1 cellular context compared by ENCODE assay signal in the genomic region with DNA sequence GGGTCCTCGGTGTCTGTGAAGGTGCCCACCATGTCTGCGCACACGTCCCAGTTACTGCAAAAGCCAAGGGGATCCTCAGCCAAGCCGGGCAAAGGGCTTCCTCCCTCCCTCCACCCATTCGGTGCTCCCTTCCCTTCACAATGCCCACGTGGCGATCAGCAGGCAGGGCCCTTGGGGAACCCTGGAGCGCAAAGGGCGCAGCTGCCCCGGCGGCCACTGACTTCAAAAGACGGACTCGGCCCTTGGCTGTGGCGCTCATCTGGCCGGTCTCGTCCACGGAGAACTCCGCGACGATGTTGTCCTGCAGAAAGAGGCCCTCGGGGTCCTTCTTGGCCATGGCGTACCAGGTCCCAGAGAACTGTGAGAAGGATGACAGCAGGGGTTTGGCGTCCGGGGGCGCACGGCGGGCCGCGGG.
TF ChIP-seq lines count a peak whose summit lies in the region.

No MANE protein-coding gene starts in this region.

TF ChIP-seq in HepG2, 621 proteins besides CTCF, POLR2A, EP300 and RAD21 (continued from another document and continues in another):
- TF ChIP-seq, protein P1, sequence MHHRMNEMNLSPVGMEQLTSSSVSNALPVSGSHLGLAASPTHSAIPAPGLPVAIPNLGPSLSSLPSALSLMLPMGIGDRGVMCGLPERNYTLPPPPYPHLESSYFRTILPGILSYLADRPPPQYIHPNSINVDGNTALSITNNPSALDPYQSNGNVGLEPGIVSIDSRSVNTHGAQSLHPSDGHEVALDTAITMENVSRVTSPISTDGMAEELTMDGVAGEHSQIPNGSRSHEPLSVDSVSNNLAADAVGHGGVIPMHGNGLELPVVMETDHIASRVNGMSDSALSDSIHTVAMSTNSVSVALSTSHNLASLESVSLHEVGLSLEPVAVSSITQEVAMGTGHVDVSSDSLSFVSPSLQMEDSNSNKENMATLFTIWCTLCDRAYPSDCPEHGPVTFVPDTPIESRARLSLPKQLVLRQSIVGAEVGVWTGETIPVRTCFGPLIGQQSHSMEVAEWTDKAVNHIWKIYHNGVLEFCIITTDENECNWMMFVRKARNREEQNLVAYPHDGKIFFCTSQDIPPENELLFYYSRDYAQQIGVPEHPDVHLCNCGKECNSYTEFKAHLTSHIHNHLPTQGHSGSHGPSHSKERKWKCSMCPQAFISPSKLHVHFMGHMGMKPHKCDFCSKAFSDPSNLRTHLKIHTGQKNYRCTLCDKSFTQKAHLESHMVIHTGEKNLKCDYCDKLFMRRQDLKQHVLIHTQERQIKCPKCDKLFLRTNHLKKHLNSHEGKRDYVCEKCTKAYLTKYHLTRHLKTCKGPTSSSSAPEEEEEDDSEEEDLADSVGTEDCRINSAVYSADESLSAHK (CRISPR knock-in tag; IDR thresholded peaks at IDR 0.05; ENCODE audit: borderline replicate concordance) = no peak
- no peak for TF ChIP-seq ZNF788 (CRISPR knock-in tag; IDR thresholded peaks at IDR 0.05; ENCODE audit: borderline replicate concordance)
- no peak for TF ChIP-seq POLR2AphosphoS2 (IDR thresholded peaks at IDR 0.05; ENCODE audit: low read depth, low read length)
- no peak for TF ChIP-seq ZNF777 (CRISPR knock-in tag; IDR thresholded peaks at IDR 0.05)
- no peak for TF ChIP-seq ZNF564 (CRISPR knock-in tag; IDR thresholded peaks at IDR 0.05)
- TF ChIP-seq ATAD3A (CRISPR knock-in tag; IDR thresholded peaks at IDR 0.05) = no peak
- TF ChIP-seq SSRP1 (CRISPR knock-in tag; IDR thresholded peaks at IDR 0.05) = 0 out of 2 replicates have a peak, but pooled peaks have one; percentile 44
- no peak for TF ChIP-seq ATRX (CRISPR knock-in tag; IDR thresholded peaks at IDR 0.05; ENCODE audit: borderline replicate concordance)
- no peak for TF ChIP-seq SMARCC2 (IDR thresholded peaks at IDR 0.05)
- no peak for TF ChIP-seq TERF1 (CRISPR knock-in tag; IDR thresholded peaks at IDR 0.05)
- no peak for TF ChIP-seq NONO (IDR thresholded peaks at IDR 0.05)
- no peak for TF ChIP-seq NONO (CRISPR knock-in tag; conservative IDR thresholded peaks at IDR 0.05)
- TF ChIP-seq NRL (CRISPR knock-in tag; IDR thresholded peaks at IDR 0.05; ENCODE audit: borderline replicate concordance) = peak; percentile 71; the same call in 1 of the 2 replicates
- peak; percentile 10; the same call in 1 of the 2 replicates for TF ChIP-seq ZNF572 (CRISPR knock-in tag; IDR thresholded peaks at IDR 0.05)
- TF ChIP-seq YEATS2 (CRISPR knock-in tag; IDR thresholded peaks at IDR 0.05; ENCODE audit: borderline replicate concordance) = no peak
- peak; percentile 38; the same call in 1 of the 3 replicates for TF ChIP-seq MXI1 (IDR thresholded peaks at IDR 0.05; ENCODE audit: borderline replicate concordance, low read depth, low read length)
- TF ChIP-seq XBP1 (CRISPR knock-in tag; IDR thresholded peaks at IDR 0.05) = no peak
- TF ChIP-seq JUNB (CRISPR knock-in tag; IDR thresholded peaks at IDR 0.05; ENCODE audit: borderline replicate concordance) = no peak
- TF ChIP-seq, protein P2, sequence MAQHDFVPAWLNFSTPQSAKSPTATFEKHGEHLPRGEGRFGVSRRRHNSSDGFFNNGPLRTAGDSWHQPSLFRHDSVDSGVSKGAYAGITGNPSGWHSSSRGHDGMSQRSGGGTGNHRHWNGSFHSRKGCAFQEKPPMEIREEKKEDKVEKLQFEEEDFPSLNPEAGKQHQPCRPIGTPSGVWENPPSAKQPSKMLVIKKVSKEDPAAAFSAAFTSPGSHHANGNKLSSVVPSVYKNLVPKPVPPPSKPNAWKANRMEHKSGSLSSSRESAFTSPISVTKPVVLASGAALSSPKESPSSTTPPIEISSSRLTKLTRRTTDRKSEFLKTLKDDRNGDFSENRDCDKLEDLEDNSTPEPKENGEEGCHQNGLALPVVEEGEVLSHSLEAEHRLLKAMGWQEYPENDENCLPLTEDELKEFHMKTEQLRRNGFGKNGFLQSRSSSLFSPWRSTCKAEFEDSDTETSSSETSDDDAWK (CRISPR knock-in tag; IDR thresholded peaks at IDR 0.05) = no peak
- no peak for TF ChIP-seq ZSCAN22 (CRISPR knock-in tag; IDR thresholded peaks at IDR 0.05)
- TF ChIP-seq CENPX (CRISPR knock-in tag; IDR thresholded peaks at IDR 0.05) = no peak
- TF ChIP-seq, protein P3, sequence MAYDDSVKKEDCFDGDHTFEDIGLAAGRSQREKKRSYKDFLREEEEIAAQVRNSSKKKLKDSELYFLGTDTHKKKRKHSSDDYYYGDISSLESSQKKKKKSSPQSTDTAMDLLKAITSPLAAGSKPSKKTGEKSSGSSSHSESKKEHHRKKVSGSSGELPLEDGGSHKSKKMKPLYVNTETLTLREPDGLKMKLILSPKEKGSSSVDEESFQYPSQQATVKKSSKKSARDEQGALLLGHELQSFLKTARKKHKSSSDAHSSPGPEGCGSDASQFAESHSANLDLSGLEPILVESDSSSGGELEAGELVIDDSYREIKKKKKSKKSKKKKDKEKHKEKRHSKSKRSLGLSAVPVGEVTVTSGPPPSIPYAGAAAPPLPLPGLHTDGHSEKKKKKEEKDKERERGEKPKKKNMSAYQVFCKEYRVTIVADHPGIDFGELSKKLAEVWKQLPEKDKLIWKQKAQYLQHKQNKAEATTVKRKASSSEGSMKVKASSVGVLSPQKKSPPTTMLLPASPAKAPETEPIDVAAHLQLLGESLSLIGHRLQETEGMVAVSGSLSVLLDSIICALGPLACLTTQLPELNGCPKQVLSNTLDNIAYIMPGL (CRISPR knock-in tag; IDR thresholded peaks at IDR 0.05; ENCODE audit: borderline replicate concordance in 1 of 2, low read depth in 1 of 2) = peak in 1 of 2 experiments; percentile 23; a peak in 1 of 4 replicates
- TF ChIP-seq, protein P4, sequence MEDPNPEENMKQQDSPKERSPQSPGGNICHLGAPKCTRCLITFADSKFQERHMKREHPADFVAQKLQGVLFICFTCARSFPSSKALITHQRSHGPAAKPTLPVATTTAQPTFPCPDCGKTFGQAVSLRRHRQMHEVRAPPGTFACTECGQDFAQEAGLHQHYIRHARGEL (CRISPR knock-in tag; IDR thresholded peaks at IDR 0.05) = no peak
- TF ChIP-seq YY1 (IDR thresholded peaks at IDR 0.05; ENCODE audit: insufficient read depth, insufficient replicate concordance, low read depth, low read length) = peak; percentile 22
- TF ChIP-seq ZNF563 (CRISPR knock-in tag; IDR thresholded peaks at IDR 0.05) = no peak
- peak; percentile 27; the same call in 1 of the 2 replicates for TF ChIP-seq MNT (IDR thresholded peaks at IDR 0.05)
- TF ChIP-seq ZNF703 (CRISPR knock-in tag; IDR thresholded peaks at IDR 0.05; ENCODE audit: borderline replicate concordance) = no peak
- TF ChIP-seq THAP8 (CRISPR knock-in tag; IDR thresholded peaks at IDR 0.05; ENCODE audit: borderline replicate concordance) = no peak
- TF ChIP-seq DZIP1 (CRISPR knock-in tag; IDR thresholded peaks at IDR 0.05) = 0 out of 2 replicates have a peak, but pooled peaks have one; percentile 35
- no peak for TF ChIP-seq ADNP (CRISPR knock-in tag; IDR thresholded peaks at IDR 0.05)
- TF ChIP-seq, protein P5, sequence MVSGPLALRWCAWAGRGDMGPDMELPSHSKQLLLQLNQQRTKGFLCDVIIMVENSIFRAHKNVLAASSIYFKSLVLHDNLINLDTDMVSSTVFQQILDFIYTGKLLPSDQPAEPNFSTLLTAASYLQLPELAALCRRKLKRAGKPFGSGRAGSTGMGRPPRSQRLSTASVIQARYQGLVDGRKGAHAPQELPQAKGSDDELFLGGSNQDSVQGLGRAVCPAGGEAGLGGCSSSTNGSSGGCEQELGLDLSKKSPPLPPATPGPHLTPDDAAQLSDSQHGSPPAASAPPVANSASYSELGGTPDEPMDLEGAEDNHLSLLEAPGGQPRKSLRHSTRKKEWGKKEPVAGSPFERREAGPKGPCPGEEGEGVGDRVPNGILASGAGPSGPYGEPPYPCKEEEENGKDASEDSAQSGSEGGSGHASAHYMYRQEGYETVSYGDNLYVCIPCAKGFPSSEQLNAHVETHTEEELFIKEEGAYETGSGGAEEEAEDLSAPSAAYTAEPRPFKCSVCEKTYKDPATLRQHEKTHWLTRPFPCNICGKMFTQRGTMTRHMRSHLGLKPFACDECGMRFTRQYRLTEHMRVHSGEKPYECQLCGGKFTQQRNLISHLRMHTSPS (CRISPR knock-in tag; IDR thresholded peaks at IDR 0.05; ENCODE audit: low read depth) = no peak
- TF ChIP-seq AHDC1 (CRISPR knock-in tag; IDR thresholded peaks at IDR 0.05; ENCODE audit: borderline replicate concordance) = no peak
- TF ChIP-seq SOX13 (IDR thresholded peaks at IDR 0.05) = no peak
- 0 out of 4 replicates have a peak, but pooled peaks of 1 of the 2 experiments have one; percentile 12 for TF ChIP-seq SOX13 (CRISPR knock-in tag; conservative IDR thresholded peaks at IDR 0.05 in 1 of 2, IDR thresholded peaks at IDR 0.05 in 1 of 2)
- no peak for TF ChIP-seq NFE2L2 (IDR thresholded peaks at IDR 0.05; ENCODE audit: low read length)
- TF ChIP-seq ZNF780A (CRISPR knock-in tag; IDR thresholded peaks at IDR 0.05) = no peak
- TF ChIP-seq SALL1 (CRISPR knock-in tag; IDR thresholded peaks at IDR 0.05) = peak; percentile 67; the same call in 1 of the 2 replicates
- TF ChIP-seq FLYWCH1 (CRISPR knock-in tag; IDR thresholded peaks at IDR 0.05) = no peak
